ENCODE assay signal across 8 cellular contexts in the genomic region with DNA sequence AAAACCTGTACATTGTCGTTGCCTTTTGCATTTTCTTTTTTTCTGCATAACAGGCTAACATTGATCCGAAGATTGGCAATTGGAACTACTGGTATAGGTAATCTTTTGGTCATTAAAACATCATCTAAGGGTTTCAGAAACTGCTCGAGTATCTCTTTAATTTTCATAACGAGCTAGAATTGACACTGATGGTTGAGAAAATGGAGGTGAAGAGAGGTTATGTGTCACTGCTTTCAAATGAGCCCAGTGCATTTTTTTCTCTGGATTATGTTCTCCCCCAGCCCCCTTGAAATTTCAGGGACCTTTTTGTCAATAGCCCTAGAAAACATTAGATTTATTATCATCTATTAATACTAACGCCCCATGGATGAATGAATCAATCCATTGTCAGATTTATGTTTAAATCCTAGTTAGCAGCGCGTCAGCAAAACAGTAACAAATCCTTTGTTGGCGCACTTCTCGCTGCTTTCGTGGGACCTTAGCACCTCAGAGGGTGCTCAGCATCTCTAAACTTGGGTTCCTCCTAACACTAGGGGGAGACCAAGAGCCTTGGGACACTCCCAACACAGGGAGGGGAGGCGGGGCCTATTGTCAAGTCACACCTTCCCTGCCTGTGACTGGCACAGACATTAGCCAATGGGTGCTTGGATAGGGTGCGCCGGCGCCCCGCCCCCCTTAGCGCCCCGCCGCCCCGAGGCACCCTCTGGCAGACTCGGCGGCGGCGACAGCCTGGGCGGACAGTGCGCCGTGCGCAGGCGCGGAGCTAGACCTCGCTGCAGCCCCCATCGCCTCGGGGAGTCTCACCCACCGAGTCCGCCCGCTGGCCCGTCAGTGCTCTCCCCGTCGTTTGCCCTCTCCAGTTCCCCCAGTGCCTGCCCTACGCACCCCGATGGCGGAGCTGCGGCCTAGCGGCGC. TPM values are rescaled to one million over a fixed set of nuclear protein-coding genes. Genes with fewer than 3 reads are reported as not detected.
DNase-seq lines count a peak whose midpoint lies in the region; TF ChIP-seq lines count a peak whose summit lies in the region.

Gene SUFU, plus strand, starts transcription at position 709 of the 915 bp plus-strand sequence. Its CDS starts 181 bp downstream, at position 890.

- H3K4me3 Mint-ChIP-seq in HFFc6, result no peak within 1 kb of the TSS; the same call in 1 of the 2 replicates
- no peak within 1 kb of the TSS for H3K4me3 Mint-ChIP-seq in activated naive CD4-positive, alpha-beta T cell treated with anti-CD3 and anti-CD28 coated beads, Interleukin-2, amount 10 ng/mL, durations not matched to agents 7 days and 5 days

- no peaks in the 10 kb centered on the region for H3K27me3 ChIP-seq in testis

- DNase-seq in GM10248 (ENCODE audit: extremely low spot score) (peak; percentile 98), HFFc6 (peak; percentile 98), NAMALWA (ENCODE audit: low spot score) (peak; percentile 100), SK-N-DZ (ENCODE audit: low spot score) (peak; percentile 99), glomerular endothelial cell (ENCODE audit: extremely low read depth, low read depth, low spot score) (peak; percentile 95), occipital lobe (lab: John Stamatoyannopoulos, UW) (peak; percentile 96), testis (peak; percentile 100)
- DNase-seq in activated naive CD4-positive, alpha-beta T cell treated with anti-CD3 and anti-CD28 coated beads, Interleukin-2, amount 10 ng/mL, durations not matched to agents 7 days and 5 days, result peak; percentile 98

- CTCF ChIA-PET in GM10248 (lab: Yijun Ruan, JAX), result interaction anchor here (0.6 to 16.4 kb wide), 47 partner anchors 8 to 343 kb away, joined by 3 to 174 read pairs (median 4); partner anchors contain the start of genes CUEDC2 and FBXL15
- CTCF ChIA-PET in activated naive CD4-positive, alpha-beta T cell treated with anti-CD3 and anti-CD28 coated beads, Interleukin-2, amount 10 ng/mL, durations not matched to agents 7 days and 5 days (lab: Charles Lee), result interaction anchor here (0.7 to 5.3 kb wide), 20 partner anchors 12 to 273 kb away, joined by 3 to 84 read pairs (median 3); partner anchors contain the start of genes ARL3 and SFXN2

- POLR2A ChIA-PET in GM10248 (lab: Yijun Ruan, JAX), result interaction anchor here (0.6 to 1.6 kb wide), 3 partner anchors 20 to 143 kb away, joined by 3 to 4 read pairs (median 3); no protein-coding TSS in a partner anchor

- no peaks in the 10 kb centered on the region for H3K27me3 Mint-ChIP-seq in HFFc6 (ENCODE audit: insufficient read depth)
- H3K27me3 Mint-ChIP-seq in activated naive CD4-positive, alpha-beta T cell treated with anti-CD3 and anti-CD28 coated beads, Interleukin-2, amount 10 ng/mL, durations not matched to agents 7 days and 5 days, result no peaks in the 10 kb centered on the region

- H3K27ac Mint-ChIP-seq in HFFc6, result peak within 1 kb of the TSS; percentile 69
- peak within 1 kb of the TSS; percentile 87 for H3K27ac Mint-ChIP-seq in activated naive CD4-positive, alpha-beta T cell treated with anti-CD3 and anti-CD28 coated beads, Interleukin-2, amount 10 ng/mL, durations not matched to agents 7 days and 5 days

- H3K27ac ChIP-seq in testis, result peak within 1 kb of the TSS; percentile 80 to 96

- 1 to 2% methylated on average over 17 to 20 of the region's 44 CpGs for WGBS in testis, 2 donors

- peaks cover 10% of the 10 kb centered on the region; the same call in 1 of the 2 replicates for H3K36me3 Mint-ChIP-seq in HFFc6 (ENCODE audit: low read depth)
- peaks cover 18% of the 10 kb centered on the region for H3K36me3 Mint-ChIP-seq in activated naive CD4-positive, alpha-beta T cell treated with anti-CD3 and anti-CD28 coated beads, Interleukin-2, amount 10 ng/mL, durations not matched to agents 7 days and 5 days

- peak; percentile 51 for TF ChIP-seq POLR2A in testis (IDR thresholded peaks at IDR 0.05)

- H3K9me3 ChIP-seq in testis, result no peaks in the 10 kb centered on the region

- H3K36me3 ChIP-seq in testis (ENCODE audit: low read depth, missing control alignments), result no peaks in the 10 kb centered on the region

- no peaks in the 10 kb centered on the region for H3K9me3 Mint-ChIP-seq in HFFc6
- H3K9me3 Mint-ChIP-seq in activated naive CD4-positive, alpha-beta T cell treated with anti-CD3 and anti-CD28 coated beads, Interleukin-2, amount 10 ng/mL, durations not matched to agents 7 days and 5 days, result no peaks in the 10 kb centered on the region

- intact Hi-C loops in testis (cut with DNase I; ENCODE audit: low total_unique reads), result loop anchor here (5.0 to 10.0 kb wide), 2 partner anchors 79 to 141 kb away; partner anchors contain the start of gene TRIM8

- peak within 1 kb of the TSS; percentile 95 to 98 for H3K4me3 ChIP-seq in testis

- H3K4me1 Mint-ChIP-seq in HFFc6 (ENCODE audit: low read depth), result peaks cover 44% of the 10 kb centered on the region
- peaks cover 28% of the 10 kb centered on the region for H3K4me1 Mint-ChIP-seq in activated naive CD4-positive, alpha-beta T cell treated with anti-CD3 and anti-CD28 coated beads, Interleukin-2, amount 10 ng/mL, durations not matched to agents 7 days and 5 days

- peak; percentile 81 for TF ChIP-seq CTCF in GM10248 (IDR thresholded peaks at IDR 0.05; ENCODE audit: control extremely low read depth, extremely low read depth, low read depth, missing control alignments)
- TF ChIP-seq CTCF in HFFc6 (IDR thresholded peaks at IDR 0.05), result peak; percentile 94
- peak; percentile 87 to 96 (median 89) for TF ChIP-seq CTCF in testis (IDR thresholded peaks at IDR 0.05)

- peaks cover 18% of the 10 kb centered on the region for H3K4me1 ChIP-seq in testis

RNA-seq across cellular contexts. Expression of gene SUFU, which starts in this region (rescaled TPM):
- total RNA-seq in HFFc6 (2021; fragmentation: NEBNext Ultra II Directional; extraction: Animal tissue kit (Norgen Biotek cat#: 25700)), result 10 to 100 TPM; 12.8 to 16.8 (median 15.2) TPM
- polyA plus RNA-seq in SK-N-DZ (2014; cell fraction: cytosol; rRNA removed), result 4.9 and 5.4 TPM in 2 replicates
- polyA plus RNA-seq in SK-N-DZ (2014; cell fraction: nucleus; rRNA removed), result 2.8 and 5.5 TPM in 2 replicates
- total RNA-seq in glomerular endothelial cell (14.0 and 17.4 TPM in 2 replicates), occipital lobe (3.1 TPM), testis (10 to 100 TPM; 16.5 to 22.9 TPM)
- polyA plus RNA-seq in testis (ENCODE audit: insufficient read depth, low read depth, low replicate concordance), result 28.4 TPM

Comparison
In these comparisons a context has a peak if more than half of its experiments do, and no peak if none do; other contexts are left out.
1. Peak in every context shown above with its lines: DNase-seq, H3K4me3 ChIP-seq and H3K27ac ChIP-seq.